ENCODE assay signal across 9 cellular contexts in genomic region chr12:29726321-29726692, GRCh38. TPM values are rescaled to one million over a fixed set of nuclear protein-coding genes. Genes with fewer than 3 reads are reported as not detected.
DNase-seq lines count a peak whose midpoint lies in the region; ATAC-seq and TF ChIP-seq lines count a peak whose summit lies in the region.
"Had no signal": no experiment of that assay in that cellular context is flagged by ENCODE, and none has a peak within 500 bp of the region (broad histone marks: within the 10 kb centered on the region; RNA-seq: fewer than 3 reads in every experiment).

No MANE protein-coding gene starts in this region.

- TF ChIP-seq CTCF in left ventricle myocardium inferior (IDR thresholded peaks at IDR 0.05; ENCODE audit: borderline replicate concordance), result no peak

- in situ Hi-C loops in ACHN (cut with HindIII; ENCODE audit: low pct_ligation_motif_present, low pct_unique_long_range_greater_than_20kb, low sequenced_read_pairs), result no loop called here

- no peaks in the 10 kb centered on the region for H3K36me3 ChIP-seq in adipocyte (ENCODE audit: control insufficient read depth, insufficient read depth, low read length, severe bottlenecking)
- peaks cover 5% of the 10 kb centered on the region for H3K36me3 ChIP-seq in left ventricle myocardium inferior
- H3K36me3 ChIP-seq in skeletal muscle satellite cell (ENCODE audit: insufficient read depth, low read length), result peaks cover 18% of the 10 kb centered on the region

- no peak for ATAC-seq in HG03159 (IDR thresholded peaks at IDR 0.05; ENCODE audit: unreplicated experiment)

- no peaks in the 10 kb centered on the region for H3K27me3 ChIP-seq in adipocyte (replicated peaks; ENCODE audit: control insufficient read depth, insufficient read depth, low read length)
- no peaks in the 10 kb centered on the region for H3K27me3 ChIP-seq in left ventricle myocardium inferior (ENCODE audit: low read depth)
- H3K27me3 ChIP-seq in skeletal muscle satellite cell (ENCODE audit: control insufficient read depth, insufficient read depth, low read length), result no peaks in the 10 kb centered on the region

- POLR2A ChIA-PET in HEK293T (lab: Yijun Ruan, JAX), result no interaction called here

- peak; percentile 23 for DNase-seq in HEK293T (ENCODE audit: extremely low spot score)
- peak; percentile 55 for DNase-seq in adipocyte (ENCODE audit: low read depth)
- DNase-seq in left ventricle myocardium inferior, result no peak
- DNase-seq in NOMO-1 treated with DMSO at 0.1 percent for 48 hours (lab: John Stamatoyannopoulos, UW; ENCODE audit: unreplicated experiment), result no peak
- no peak for DNase-seq in ACHN
- DNase-seq in stimulated activated CD4-positive, alpha-beta T cell treated with anti-CD3 and anti-CD28 coated beads, Interleukin-4, amount 100 ng/mL, for 4 hours, result no peak
- DNase-seq: erythroblast had no signal

- intact Hi-C loops in left ventricle myocardium inferior (cut with micrococcal nuclease), result no loop called here

- H3K4me3 ChIP-seq in adipocyte (ENCODE audit: low read length) (no peak overlapping the region), left ventricle myocardium inferior (peak overlapping the region; percentile 18), skeletal muscle satellite cell (ENCODE audit: low read length) (peak overlapping the region; percentile 37)

- H3K27ac ChIP-seq in left ventricle myocardium inferior (replicated peaks), result peak overlapping the region; percentile 83

- H3K9ac ChIP-seq in adipocyte (ENCODE audit: low read length), result no peak overlapping the region
- H3K9ac ChIP-seq in skeletal muscle satellite cell (ENCODE audit: low read depth, low read length), result peak overlapping the region; percentile 79

- CTCF ChIA-PET in HEK293T (lab: Yijun Ruan, JAX), result interaction anchor here (1.0 kb wide), 1 partner anchor 12 kb away, joined by 3 read pairs; no protein-coding TSS in a partner anchor

- H3K4me2 ChIP-seq in skeletal muscle satellite cell (ENCODE audit: low read length), result peak overlapping the region; percentile 56

- H3K9me3 ChIP-seq in adipocyte (ENCODE audit: control insufficient read depth, low read length) (no peaks in the 10 kb centered on the region), left ventricle myocardium inferior (replicated peaks) (no peaks in the 10 kb centered on the region), skeletal muscle satellite cell (replicated peaks; ENCODE audit: low read length) (no peaks in the 10 kb centered on the region)

- H3K4me1 ChIP-seq in adipocyte (ENCODE audit: control insufficient read depth, insufficient read depth, low read length) (peaks cover 22% of the 10 kb centered on the region), left ventricle myocardium inferior (peaks cover 71% of the 10 kb centered on the region), skeletal muscle satellite cell (ENCODE audit: control insufficient read depth, insufficient read depth, low read length) (peaks cover 33% of the 10 kb centered on the region)

TF ChIP-seq in HEK293T, 16 proteins besides CTCF, POLR2A, EP300 and RAD21:
- no peak for TF ChIP-seq FOXA1 (IDR thresholded peaks at IDR 0.05)
- no peak for TF ChIP-seq L3MBTL2 (conservative IDR thresholded peaks at IDR 0.05)
- TF ChIP-seq ZNF384 (IDR thresholded peaks at IDR 0.05), result no peak
- TF ChIP-seq BHLHE40 (IDR thresholded peaks at IDR 0.05; ENCODE audit: borderline replicate concordance), result no peak
- no peak for TF ChIP-seq CTBP1 (IDR thresholded peaks at IDR 0.05; ENCODE audit: borderline replicate concordance)
- TF ChIP-seq NFRKB (IDR thresholded peaks at IDR 0.05), result no peak
- TF ChIP-seq ELF4 (IDR thresholded peaks at IDR 0.05), result no peak
- TF ChIP-seq FOXK2 (IDR thresholded peaks at IDR 0.05), result no peak
- no peak for TF ChIP-seq PKNOX1 (IDR thresholded peaks at IDR 0.05)
- no peak for TF ChIP-seq HDGF (IDR thresholded peaks at IDR 0.05; ENCODE audit: borderline replicate concordance)
- TF ChIP-seq TARDBP (IDR thresholded peaks at IDR 0.05), result no peak
- no peak for TF ChIP-seq FOXM1 (IDR thresholded peaks at IDR 0.05; ENCODE audit: borderline replicate concordance)
- no peak for TF ChIP-seq LEF1 (IDR thresholded peaks at IDR 0.05; ENCODE audit: borderline replicate concordance)

RNA-seq across cellular contexts. Expression of gene TMTC1, which starts 57.4 kb away (rescaled TPM):
- total RNA-seq in left ventricle myocardium inferior, result 38.4 TPM
- total RNA-seq in skeletal muscle satellite cell (2012; rRNA removed), result 69.9 and 94.0 TPM in 2 replicates

Comparison
In these comparisons a context has a peak if more than half of its experiments do, and no peak if none do; other contexts are left out.
1. DNase-seq: peak in HEK293T (single experiment) and adipocyte (single experiment); none in left ventricle myocardium inferior (single experiment), NOMO-1 treated with DMSO at 0.1 percent for 48 hours (single experiment), ACHN (single experiment) and stimulated activated CD4-positive, alpha-beta T cell treated with anti-CD3 and anti-CD28 coated beads, Interleukin-4, amount 100 ng/mL, for 4 hours (0 of 2).